Comparison of ENCODE assay signal across 32 cellular contexts in genomic region chr13:22047082-22047784, GRCh38.
DNase-seq lines count a peak whose midpoint lies in the region; TF ChIP-seq lines count a peak whose summit lies in the region.
"Had no signal": no experiment of that assay in that cellular context is flagged by ENCODE, and none has a peak within 500 bp of the region (broad histone marks: within the 10 kb centered on the region; RNA-seq: fewer than 3 reads in every experiment).

No MANE protein-coding gene starts in this region.

- no peak overlapping the region for H3K4me2 ChIP-seq in GM23248 (ENCODE audit: unreplicated experiment)
- no peak overlapping the region for H3K4me2 ChIP-seq in mesenchymal stem cell (ENCODE audit: low read length, poor library complexity, severe bottlenecking)
- H3K4me2 ChIP-seq: BLaER1 treated with 17β-estradiol and CSF1 and Interleukin-3, amounts not matched to agents 10 nM and 100 nM; hepatocyte; neural progenitor cell had no signal

- peaks cover 2% of the 10 kb centered on the region for H3K27me3 Mint-ChIP-seq in chondrocyte (ENCODE audit: low read depth)
- H3K27me3 Mint-ChIP-seq: activated B cell treated with CpG ODN at 0.5 μM for 24 hours; activated naive CD8-positive, alpha-beta T cell treated with anti-CD3 and anti-CD28 coated beads, Interleukin-2, amount 10 ng/mL, durations not matched to agents 7 days and 5 days; dendritic cell treated with granulocyte-macrophage colony-stimulating factor and Interleukin-4, amounts not matched to agents 40 ng/mL and 50 ng/mL, for 4 days; stimulated activated naive CD8-positive, alpha-beta T cell treated with anti-CD3 and anti-CD28 coated beads, Interleukin-15, Interleukin-2, amounts not matched to agents 100 ng/mL and 50 ng/mL, for 24 hours had no signal

- H3K79me1 ChIP-seq in mesenchymal stem cell (replicated peaks; ENCODE audit: low read length, poor library complexity, severe bottlenecking): peaks cover 15% of the 10 kb centered on the region

- in situ Hi-C loops in GM23248 (cut with MboI): no loop called here

- no peaks in the 10 kb centered on the region for H3K9me2 ChIP-seq in GM23248 (ENCODE audit: insufficient read depth)

- H3F3A ChIP-seq in GM23248 (ENCODE audit: insufficient read depth): no peaks in the 10 kb centered on the region

- peaks cover 10% of the 10 kb centered on the region for H3K9me3 Mint-ChIP-seq in chondrocyte (ENCODE audit: low read depth)
- H3K9me3 Mint-ChIP-seq: activated B cell treated with CpG ODN at 0.5 μM for 24 hours; activated CD4-positive, alpha-beta memory T cell treated with anti-CD3 and anti-CD28 coated beads, Interleukin-2, amount 10 ng/mL, durations not matched to agents 7 days and 5 days; activated naive CD8-positive, alpha-beta T cell treated with anti-CD3 and anti-CD28 coated beads, Interleukin-2, amount 10 ng/mL, durations not matched to agents 7 days and 5 days; dendritic cell treated with granulocyte-macrophage colony-stimulating factor and Interleukin-4, amounts not matched to agents 40 ng/mL and 50 ng/mL, for 4 days; stimulated activated naive CD8-positive, alpha-beta T cell treated with anti-CD3 and anti-CD28 coated beads, Interleukin-15, Interleukin-2, amounts not matched to agents 100 ng/mL and 50 ng/mL, for 24 hours had no signal

- H3K9me3 ChIP-seq in GM23248 (ENCODE audit: low read depth): no peaks in the 10 kb centered on the region
- no peaks in the 10 kb centered on the region for H3K9me3 ChIP-seq in mesenchymal stem cell (ENCODE audit: control insufficient read depth, low read length)
- H3K9me3 ChIP-seq: gastroesophageal sphincter, Peyer's patch, SJCRH30, thoracic aorta had no signal

- H3K18ac ChIP-seq in mesenchymal stem cell (ENCODE audit: low read depth in 1 of 2, low read length in 2 of 2): no peak overlapping the region

- H3K79me2 ChIP-seq in GM23248 (ENCODE audit: insufficient read depth): no peaks in the 10 kb centered on the region
- H3K79me2 ChIP-seq: hepatocyte, parathyroid adenoma had no signal

- no peaks in the 10 kb centered on the region for H3K36me3 Mint-ChIP-seq in chondrocyte (ENCODE audit: low read depth)
- H3K36me3 Mint-ChIP-seq: neural progenitor cell had no signal

- no peak for TF ChIP-seq CTCF in epithelial cell of esophagus (IDR thresholded peaks at IDR 0.05; ENCODE audit: insufficient read depth, low read depth, low read length, missing control alignments)
- TF ChIP-seq CTCF in chondrocyte (IDR thresholded peaks at IDR 0.05): no peak

- H2BK15ac ChIP-seq in mesenchymal stem cell (ENCODE audit: low read depth, poor library complexity, severe bottlenecking): no peak overlapping the region

- H3K23ac ChIP-seq in mesenchymal stem cell (ENCODE audit: low read length in 2 of 2): no peak overlapping the region

- H4K20me1 ChIP-seq in GM23248 (ENCODE audit: insufficient read depth): no peaks in the 10 kb centered on the region
- H4K20me1 ChIP-seq: BLaER1 treated with 17β-estradiol and CSF1 and Interleukin-3, amounts not matched to agents 10 nM and 100 nM had no signal

- peaks cover 24% of the 10 kb centered on the region for H3K4me1 Mint-ChIP-seq in chondrocyte (ENCODE audit: low read depth)
- H3K4me1 Mint-ChIP-seq: activated B cell treated with CpG ODN at 0.5 μM for 24 hours, neural progenitor cell had no signal

- H3K27ac ChIP-seq in GM23248 (no peak overlapping the region), mesenchymal stem cell (ENCODE audit: low read length, poor library complexity, severe bottlenecking) (no peak overlapping the region)
- H3K27ac ChIP-seq: BLaER1 treated with 17β-estradiol and CSF1 and Interleukin-3, amounts not matched to agents 10 nM and 100 nM; gastroesophageal sphincter; hepatocyte; HL-60; neural progenitor cell; parathyroid adenoma; Peyer's patch; SJCRH30; spleen; thoracic aorta had no signal

- no peak overlapping the region for H3K4me3 Mint-ChIP-seq in chondrocyte (ENCODE audit: unreplicated experiment)
- H3K4me3 Mint-ChIP-seq: activated B cell treated with CpG ODN at 0.5 μM for 24 hours; activated CD4-positive, alpha-beta memory T cell treated with anti-CD3 and anti-CD28 coated beads, Interleukin-2, amount 10 ng/mL, durations not matched to agents 7 days and 5 days; activated naive CD8-positive, alpha-beta T cell treated with anti-CD3 and anti-CD28 coated beads, Interleukin-2, amount 10 ng/mL, durations not matched to agents 7 days and 5 days; dendritic cell treated with granulocyte-macrophage colony-stimulating factor and Interleukin-4, amounts not matched to agents 40 ng/mL and 50 ng/mL, for 4 days; neural progenitor cell; stimulated activated naive CD8-positive, alpha-beta T cell treated with anti-CD3 and anti-CD28 coated beads, Interleukin-15, Interleukin-2, amounts not matched to agents 100 ng/mL and 50 ng/mL, for 24 hours had no signal

- no peak overlapping the region for H3K27ac Mint-ChIP-seq in chondrocyte (ENCODE audit: unreplicated experiment)
- H3K27ac Mint-ChIP-seq: activated B cell treated with CpG ODN at 0.5 μM for 24 hours; activated CD4-positive, alpha-beta memory T cell treated with anti-CD3 and anti-CD28 coated beads, Interleukin-2, amount 10 ng/mL, durations not matched to agents 7 days and 5 days; activated naive CD8-positive, alpha-beta T cell treated with anti-CD3 and anti-CD28 coated beads, Interleukin-2, amount 10 ng/mL, durations not matched to agents 7 days and 5 days; activated T-helper 2 cell treated with anti-CD3 and anti-CD28 coated beads, Interferon-gamma antibody, Interleukin-2, Interleukin-4, amounts not matched to agents 10 μg/mL and 5 μg/mL and 100 μg/mL, durations not matched to agents 14 hours and 24 hours and 36 hours; dendritic cell treated with granulocyte-macrophage colony-stimulating factor and Interleukin-4, amounts not matched to agents 40 ng/mL and 50 ng/mL, for 4 days; neural progenitor cell; stimulated activated naive CD8-positive, alpha-beta T cell treated with anti-CD3 and anti-CD28 coated beads, Interleukin-15, Interleukin-2, amounts not matched to agents 100 ng/mL and 50 ng/mL, for 24 hours had no signal

- H3K4ac ChIP-seq in mesenchymal stem cell (ENCODE audit: low read depth in 1 of 2, low read length in 2 of 2): no peak overlapping the region

- WGBS in GM23248 (ENCODE audit: low coverage in 1 of 2, low lambda C conversion rate in 2 of 2, missing lambda C conversion rate in 2 of 2), 2 experiments: 50 to 73% methylated on average over 2 of the region's 2 CpGs
- 85% methylated on average over 2 of the region's 2 CpGs for WGBS in mesenchymal stem cell

- no peak overlapping the region for H3K14ac ChIP-seq in mesenchymal stem cell (ENCODE audit: low read length in 2 of 2)

- H3K4me1 ChIP-seq in GM23248 (ENCODE audit: insufficient read depth) (no peaks in the 10 kb centered on the region), mesenchymal stem cell (ENCODE audit: control insufficient read depth, insufficient read depth, low read depth, low read length) (no peaks in the 10 kb centered on the region)
- H3K4me1 ChIP-seq: gastroesophageal sphincter, neural progenitor cell, parathyroid adenoma, Peyer's patch, SJCRH30, spleen had no signal

- H4K8ac ChIP-seq in mesenchymal stem cell (ENCODE audit: low read length): no peak overlapping the region

- H3K9ac ChIP-seq in GM23248 (no peak overlapping the region), mesenchymal stem cell (ENCODE audit: low read length) (no peak overlapping the region)
- H3K9ac ChIP-seq: BLaER1 treated with 17β-estradiol and CSF1 and Interleukin-3, amounts not matched to agents 10 nM and 100 nM; neural progenitor cell; parathyroid adenoma had no signal

- no peak overlapping the region for H3K4me3 ChIP-seq in GM23248
- no peak overlapping the region for H3K4me3 ChIP-seq in epithelial cell of esophagus (ENCODE audit: low read length)
- no peak overlapping the region for H3K4me3 ChIP-seq in mesenchymal stem cell (ENCODE audit: insufficient read depth in 1 of 2, low read depth in 1 of 2, low read length in 2 of 2)
- H3K4me3 ChIP-seq: BLaER1 treated with 17β-estradiol and CSF1 and Interleukin-3, amounts not matched to agents 10 nM and 100 nM; gastroesophageal sphincter; hepatocyte; neural progenitor cell; Peyer's patch; SJCRH30; spleen; thoracic aorta had no signal

- H4K91ac ChIP-seq in mesenchymal stem cell (ENCODE audit: low read length): no peak overlapping the region

- no peak overlapping the region for H2BK5ac ChIP-seq in mesenchymal stem cell (ENCODE audit: low read depth, low read length, poor library complexity, severe bottlenecking)

- H2BK120ac ChIP-seq in mesenchymal stem cell (ENCODE audit: low read depth, low read length): no peak overlapping the region

- H2AFZ ChIP-seq in GM23248 (no peak overlapping the region), mesenchymal stem cell (ENCODE audit: low read depth, low read length) (no peak overlapping the region)
- H2AFZ ChIP-seq: hepatocyte, neural progenitor cell, parathyroid adenoma had no signal

- TF ChIP-seq POLR2A in erythroblast (IDR thresholded peaks at IDR 0.05; ENCODE audit: low read length): no peak

- H3K36me3 ChIP-seq in GM23248 (ENCODE audit: low read depth): no peaks in the 10 kb centered on the region
- no peaks in the 10 kb centered on the region for H3K36me3 ChIP-seq in mesenchymal stem cell (ENCODE audit: control insufficient read depth in 1 of 2, insufficient read depth in 2 of 2, low read depth in 1 of 2, low read length in 2 of 2)
- H3K36me3 ChIP-seq: BLaER1 treated with 17β-estradiol and CSF1 and Interleukin-3, amounts not matched to agents 10 nM and 100 nM; gastroesophageal sphincter; Peyer's patch; SJCRH30; spleen; thoracic aorta had no signal

- no peak overlapping the region for H2BK12ac ChIP-seq in mesenchymal stem cell (ENCODE audit: low read length in 2 of 2)

- no peak overlapping the region for H2AK5ac ChIP-seq in mesenchymal stem cell (ENCODE audit: low read length, severe bottlenecking)

- no peaks in the 10 kb centered on the region for H3K27me3 ChIP-seq in GM23248 (replicated peaks; ENCODE audit: insufficient read depth)
- no peaks in the 10 kb centered on the region for H3K27me3 ChIP-seq in mesenchymal stem cell (ENCODE audit: control insufficient read depth in 1 of 2, insufficient read depth in 1 of 2, low read length in 2 of 2)
- H3K27me3 ChIP-seq: BLaER1 treated with 17β-estradiol and CSF1 and Interleukin-3, amounts not matched to agents 10 nM and 100 nM; gastroesophageal sphincter; hepatocyte; neural progenitor cell; Peyer's patch; spleen had no signal

- DNase-seq in GM23248 (peak; percentile 43), NCI-H226 (peak; percentile 43), epithelial cell of esophagus (ENCODE audit: low read depth) (peak; percentile 25), mesenchymal stem cell (peak; percentile 21), UCSD-AML1 (lab: John Stamatoyannopoulos, UW; ENCODE audit: unreplicated experiment) (no peak), erythroblast (lab: John Stamatoyannopoulos, UW) (no peak), NOMO-1 (lab: John Stamatoyannopoulos, UW; ENCODE audit: unreplicated experiment in 2 of 2) (no peak), chondrocyte (ENCODE audit: low spot score) (no peak)
- DNase-seq: activated B cell treated with CpG ODN at 0.5 μM for 24 hours; activated CD4-positive, alpha-beta memory T cell treated with anti-CD3 and anti-CD28 coated beads, Interleukin-2, amount 10 ng/mL, durations not matched to agents 7 days and 5 days; activated CD8-positive, alpha-beta memory T cell treated with anti-CD3 and anti-CD28 coated beads, Interleukin-2, amount 50 U/mL, for 4 hours; activated naive CD8-positive, alpha-beta T cell treated with anti-CD3 and anti-CD28 coated beads, Interleukin-2, amount 10 ng/mL, durations not matched to agents 7 days and 5 days; central memory CD4-positive, alpha-beta T cell; H7; mesendoderm; NCI-H146; NCI-H446; NCI-H748 treated with DMSO at 0.1 percent for 48 hours; Peyer's patch; SJCRH30; spleen; stimulated activated CD4-positive, alpha-beta T cell treated with anti-CD3 and anti-CD28 coated beads, Interleukin-2, amount 100 ng/mL, for 24 hours had no signal

Comparison
In these comparisons a context has a peak if more than half of its experiments do, and no peak if none do; other contexts are left out.
1. DNase-seq: peak in GM23248 (single experiment), NCI-H226 (single experiment), epithelial cell of esophagus (single experiment) and mesenchymal stem cell (single experiment); none in UCSD-AML1 (single experiment), erythroblast (0 of 2), NOMO-1 (0 of 2) and chondrocyte (single experiment).